In the genomic region with DNA sequence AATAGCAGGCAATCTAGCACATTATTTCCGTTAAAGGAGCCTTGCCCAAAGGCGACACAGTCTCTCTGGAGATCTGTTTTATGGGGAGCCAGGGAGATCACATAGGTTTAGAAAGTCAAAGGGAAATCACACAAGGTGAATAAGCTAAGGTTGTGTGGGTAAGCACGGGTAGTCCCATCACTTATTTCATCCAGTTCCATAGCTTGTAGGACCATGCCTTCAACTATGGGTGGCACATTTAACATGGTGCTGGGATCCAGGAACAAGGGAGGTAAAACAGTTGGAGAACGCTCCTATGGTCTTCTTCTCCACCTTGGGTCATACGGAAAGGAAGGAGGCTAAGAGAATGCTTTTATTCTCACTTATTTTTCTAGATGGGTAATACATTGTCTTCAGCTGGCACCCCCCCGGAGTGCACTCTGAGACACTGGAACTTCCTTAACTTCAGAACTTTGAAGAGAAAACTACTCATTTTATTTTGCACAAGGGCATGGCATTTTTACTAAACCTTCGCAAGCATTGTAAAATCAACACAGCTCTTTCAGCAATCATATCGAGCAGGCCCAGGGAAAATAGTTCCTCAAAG, we compare ENCODE assay signal across 17 cellular contexts.
DNase-seq lines count a peak whose midpoint lies in the region; ATAC-seq and TF ChIP-seq lines count a peak whose summit lies in the region.
"Had no signal": no experiment of that assay in that cellular context is flagged by ENCODE, and none has a peak within 500 bp of the region (broad histone marks: within the 10 kb centered on the region; RNA-seq: fewer than 3 reads in every experiment).

No MANE protein-coding gene starts in this region.

- peak; percentile 23 to 26 for DNase-seq in activated T-cell treated with anti-CD3 and anti-CD28 coated beads, Interleukin-2, amount 50 U/mL, for 48 hours
- no peak for DNase-seq in activated T-cell treated with anti-CD3 and anti-CD28 coated beads, Interleukin-2, amount 50 U/mL, for 4 hours
- DNase-seq in Kasumi-1 (lab: John Stamatoyannopoulos, UW) = peak; percentile 13 to 17
- DNase-seq in astrocyte of the hippocampus (ENCODE audit: low read depth, low spot score) = peak; percentile 28
- peak; percentile 2 for DNase-seq in neural crest cell (ENCODE audit: low read depth, low spot score)
- DNase-seq in PC-9 = no peak
- no peak for DNase-seq in NCI-H510A treated with DMSO at 0.1 percent for 48 hours (lab: John Stamatoyannopoulos, UW)
- DNase-seq: effector memory CD4-positive, alpha-beta T cell; NCI-H1436; NCI-H446; pancreas; stimulated activated CD4-positive, alpha-beta T cell treated with anti-CD3 and anti-CD28 coated beads, Interleukin-12 subunit alpha, Interleukin-12 subunit beta, amount 100 ng/mL, for 4 hours; T-cell had no signal

- H3K36me3 Mint-ChIP-seq in activated T-cell treated with anti-CD3 and anti-CD28 coated beads, Interleukin-2, amount 50 U/mL, for 4 hours (ENCODE audit: insufficient read depth) = no peaks in the 10 kb centered on the region
- peaks cover 5% of the 10 kb centered on the region for H3K36me3 Mint-ChIP-seq in neural crest cell (ENCODE audit: low read depth)

- no peak overlapping the region for H3K27ac ChIP-seq in PC-9
- H3K27ac ChIP-seq: pancreas, suprapubic skin had no signal

- peaks cover 2% of the 10 kb centered on the region for H3K27me3 Mint-ChIP-seq in activated T-cell treated with anti-CD3 and anti-CD28 coated beads, Interleukin-2, amount 50 U/mL, for 4 hours (ENCODE audit: low read depth)
- H3K27me3 Mint-ChIP-seq in neural crest cell (ENCODE audit: low read depth) = peaks cover 2% of the 10 kb centered on the region
- H3K27me3 Mint-ChIP-seq: T-cell had no signal

- intact Hi-C loops in PC-9 (cut with micrococcal nuclease; ENCODE audit: unreplicated experiment) = no loop called here

- no peak overlapping the region for H3K4me2 ChIP-seq in PC-9

- no peaks in the 10 kb centered on the region for H4K20me1 ChIP-seq in PC-9 (ENCODE audit: insufficient read depth)

- no peak overlapping the region for H3K4me3 ChIP-seq in PC-9
- H3K4me3 ChIP-seq: pancreas, suprapubic skin had no signal

- TF ChIP-seq CTCF in neural crest cell (conservative IDR thresholded peaks at IDR 0.05) (no peak), PC-9 (conservative IDR thresholded peaks at IDR 0.05) (no peak)

- no peaks in the 10 kb centered on the region for H3K9me2 ChIP-seq in PC-9 (ENCODE audit: insufficient read depth)

- no peaks in the 10 kb centered on the region for H3K27me3 ChIP-seq in PC-9 (ENCODE audit: insufficient read depth, low read depth)
- H3K27me3 ChIP-seq: pancreas, suprapubic skin had no signal

- H3K9me3 ChIP-seq in PC-9 (ENCODE audit: insufficient read depth, low read depth) = 0 out of 2 replicates have a peak, but pooled peaks cover 6% of the 10 kb centered on the region

- ATAC-seq in activated T-cell treated with anti-CD3 and anti-CD28 coated beads, Interleukin-2, amount 50 U/mL, for 4 hours = no peak
- ATAC-seq in HG02973 (IDR thresholded peaks at IDR 0.05; ENCODE audit: unreplicated experiment) = no peak
- ATAC-seq: activated CD4-positive, CD25-positive, alpha-beta regulatory T cell treated with anti-CD3 and anti-CD28 coated beads, Interleukin-2, amount 50 U/mL, for 24 hours; Panc1; pancreas; T-cell had no signal

- CTCF ChIA-PET in PC-9 (lab: Charles Lee) = no interaction called here

- no peaks in the 10 kb centered on the region for H3K4me1 ChIP-seq in PC-9 (replicated peaks; ENCODE audit: insufficient read depth)
- H3K4me1 ChIP-seq: pancreas, suprapubic skin had no signal

- H3F3A ChIP-seq in PC-9 (ENCODE audit: insufficient read depth, low read depth) = no peaks in the 10 kb centered on the region

- no peaks in the 10 kb centered on the region for H3K4me1 Mint-ChIP-seq in activated T-cell treated with anti-CD3 and anti-CD28 coated beads, Interleukin-2, amount 50 U/mL, for 4 hours (ENCODE audit: low read depth)
- H3K4me1 Mint-ChIP-seq in neural crest cell = no peaks in the 10 kb centered on the region
- H3K4me1 Mint-ChIP-seq: T-cell had no signal

- no peaks in the 10 kb centered on the region for H3K79me2 ChIP-seq in PC-9 (ENCODE audit: low read depth)

- POLR2A ChIA-PET in PC-9 (lab: Charles Lee; ENCODE audit: unreplicated experiment) = no interaction called here

- no TSS peak for BruUV-seq in PC-9 (replicated peaks; lab: Mats Ljungman, UMichigan)

- H3K9me3 Mint-ChIP-seq in activated T-cell treated with anti-CD3 and anti-CD28 coated beads, Interleukin-2, amount 50 U/mL, for 4 hours = peaks cover 39% of the 10 kb centered on the region
- peaks cover 27% of the 10 kb centered on the region for H3K9me3 Mint-ChIP-seq in neural crest cell

- H3K4me3 Mint-ChIP-seq in activated T-cell treated with anti-CD3 and anti-CD28 coated beads, Interleukin-2, amount 50 U/mL, for 4 hours = no peak overlapping the region
- no peak overlapping the region for H3K4me3 Mint-ChIP-seq in neural crest cell
- H3K4me3 Mint-ChIP-seq: T-cell had no signal

- no peak overlapping the region for H3K27ac Mint-ChIP-seq in neural crest cell (ENCODE audit: unreplicated experiment)
- H3K27ac Mint-ChIP-seq: T-cell had no signal

- no peak overlapping the region for H2AFZ ChIP-seq in PC-9

- H3K36me3 ChIP-seq in PC-9 (ENCODE audit: low read depth) = no peaks in the 10 kb centered on the region
- H3K36me3 ChIP-seq: pancreas, suprapubic skin had no signal

Comparison
In these comparisons a context has a peak if more than half of its experiments do, and no peak if none do; other contexts are left out.
1. DNase-seq: peak in activated T-cell treated with anti-CD3 and anti-CD28 coated beads, Interleukin-2, amount 50 U/mL, for 48 hours (2 of 2), Kasumi-1 (2 of 2), astrocyte of the hippocampus (single experiment) and neural crest cell (single experiment); none in activated T-cell treated with anti-CD3 and anti-CD28 coated beads, Interleukin-2, amount 50 U/mL, for 4 hours (single experiment), PC-9 (0 of 2) and NCI-H510A treated with DMSO at 0.1 percent for 48 hours (single experiment).